2 cellular contexts compared by ENCODE assay signal in genomic region chr22:21951931-21952465, GRCh38.
A peak's percentile ranks its signal among the peaks of the same experiment; 100 is the strongest.
TF ChIP-seq lines count a peak whose summit lies in the region.

No MANE protein-coding gene starts in this region.

TF ChIP-seq in HCT116, 20 proteins besides CTCF, POLR2A, EP300 and RAD21:
- TF ChIP-seq EZH2 (IDR thresholded peaks at IDR 0.05) (no peak), SRF (IDR thresholded peaks at IDR 0.05; ENCODE audit: low read depth) (no peak), FOSL1 (IDR thresholded peaks at IDR 0.05; ENCODE audit: low read depth) (no peak), CBX3 (IDR thresholded peaks at IDR 0.05; ENCODE audit: low read depth) (no peak), ZFX (IDR thresholded peaks at IDR 0.05) (no peak), MAX (IDR thresholded peaks at IDR 0.05) (no peak)

TF ChIP-seq in H1, 55 proteins besides CTCF, POLR2A, EP300 and RAD21:
- TF ChIP-seq E2F6 (IDR thresholded peaks at IDR 0.05) = 0 out of 2 replicates have a peak, but pooled peaks have one; percentile 18
- TF ChIP-seq KDM1A (IDR thresholded peaks at IDR 0.05; ENCODE audit: borderline replicate concordance, low read length) = no peak
- peak; percentile 44; the same call in 1 of the 2 replicates for TF ChIP-seq MAX (IDR thresholded peaks at IDR 0.05)
